Comparison of ENCODE assay signal across 8 cellular contexts in the genomic region with DNA sequence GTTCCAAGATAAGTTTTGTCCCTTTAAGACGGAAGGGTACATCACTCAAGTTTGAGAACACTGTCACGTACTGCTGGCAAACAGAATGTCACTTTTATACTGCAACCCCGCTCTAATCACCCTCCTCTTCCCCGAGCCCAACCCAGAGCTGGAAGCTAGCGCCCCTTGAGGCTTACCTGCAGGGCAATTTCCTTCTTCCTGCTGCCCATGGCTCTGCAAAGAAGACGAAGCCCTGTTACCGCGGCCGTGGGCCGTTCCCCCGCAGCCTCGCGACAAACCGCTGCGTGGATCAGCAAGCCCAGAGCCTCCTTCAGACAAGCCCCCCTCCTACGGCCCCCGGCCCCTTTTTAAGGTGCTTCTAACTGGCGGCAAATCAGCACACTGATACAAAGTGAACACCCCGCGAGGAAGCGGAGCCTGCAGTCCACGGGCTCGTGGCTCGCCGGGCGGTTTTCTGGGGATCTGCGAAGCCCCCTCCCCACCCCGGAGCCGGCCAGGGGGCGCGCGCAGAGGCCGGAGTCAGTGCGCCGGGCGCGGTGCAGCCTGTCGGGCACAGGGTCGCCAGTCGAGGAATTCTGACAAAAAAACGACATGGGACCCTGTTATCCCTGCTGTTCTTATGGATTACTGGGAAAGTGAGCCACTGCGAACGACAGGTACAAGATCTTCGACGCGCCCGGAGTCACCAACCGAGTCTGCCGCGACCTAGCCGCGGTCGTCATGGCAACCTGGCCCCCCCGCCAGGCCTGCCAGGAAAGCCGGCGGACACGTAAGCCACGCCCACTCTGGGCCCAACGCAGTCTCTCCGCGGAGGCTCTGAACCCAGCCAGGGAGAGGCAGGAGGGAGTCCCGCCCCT. TPM values are rescaled to one million over a fixed set of nuclear protein-coding genes. Genes with fewer than 3 reads are reported as not detected.
DNase-seq lines count a peak whose midpoint lies in the region; ATAC-seq and TF ChIP-seq lines count a peak whose summit lies in the region.

NME9 (minus strand) TSS at position 725 of the 857 bp plus-strand sequence; CDS start at position 209, 516 bp downstream.

- peak within 1 kb of the TSS; percentile 68 to 93 for H3K27ac Mint-ChIP-seq in activated naive CD4-positive, alpha-beta T cell treated with anti-CD3 and anti-CD28 coated beads, Interleukin-2, amount 50 U/mL, for 72 hours

- TF ChIP-seq CTCF in HFF-Myc (IDR thresholded peaks at IDR 0.05; ENCODE audit: low read depth, low read length, missing control alignments) (peak; percentile 72), omental fat pad (IDR thresholded peaks at IDR 0.05) (peak in 1 of 3 donors; percentile 6)

- DNase-seq in ELR (ENCODE audit: low read depth) (peak; percentile 92), HFF-Myc (ENCODE audit: extremely low read depth, low read depth) (no peak), NCI-H1048 (lab: John Stamatoyannopoulos, UW) (peak; percentile 89), SKM-1 (lab: John Stamatoyannopoulos, UW; ENCODE audit: unreplicated experiment) (peak; percentile 38), head of caudate nucleus (peak; percentile 87 to 98 (median 94)), omental fat pad (ENCODE audit: low spot score) (peak; percentile 81)
- DNase-seq in activated naive CD4-positive, alpha-beta T cell treated with anti-CD3 and anti-CD28 coated beads, Interleukin-2, amount 50 U/mL, for 72 hours (ENCODE audit: low spot score in 2 of 2), result peak; percentile 87

- H3K4me3 ChIP-seq in HFF-Myc (replicated peaks; ENCODE audit: low read depth, low read length), result peak within 1 kb of the TSS; percentile 56

- peak within 1 kb of the TSS; percentile 60 for H3K27ac ChIP-seq in temporal lobe (ENCODE audit: low read depth, low read length)

- H3K9me3 Mint-ChIP-seq in activated naive CD4-positive, alpha-beta T cell treated with anti-CD3 and anti-CD28 coated beads, Interleukin-2, amount 50 U/mL, for 72 hours, result no peaks in the 10 kb centered on the region

- intact Hi-C loops in head of caudate nucleus (cut with DNase I), result loop anchor here (10.0 kb wide), 1 partner anchor 145 kb away; the partner anchor contains the start of gene ARMC8

- no peaks in the 10 kb centered on the region for H3K36me3 Mint-ChIP-seq in activated naive CD4-positive, alpha-beta T cell treated with anti-CD3 and anti-CD28 coated beads, Interleukin-2, amount 50 U/mL, for 72 hours

- peak; percentile 91 to 92 for ATAC-seq in activated naive CD4-positive, alpha-beta T cell treated with anti-CD3 and anti-CD28 coated beads, Interleukin-2, amount 50 U/mL, for 72 hours
- ATAC-seq in omental fat pad (ENCODE audit: low FRiP score), result peak; percentile 97

RNA-seq across cellular contexts. Expression of gene NME9, which starts in this region (rescaled TPM):
- total RNA-seq in activated naive CD4-positive, alpha-beta T cell treated with anti-CD3 and anti-CD28 coated beads, Interleukin-2, amount 50 U/mL, for 72 hours, result 1 to 10 TPM in 1 of 2 donors, not detected in 1; 3.7 TPM
- total RNA-seq in omental fat pad, result under 1 TPM in 1 of 4 donors, not detected in 3; 0.48 TPM
- 3.9 TPM for total RNA-seq in temporal lobe

Comparison
In these comparisons a context has a peak if more than half of its experiments do, and no peak if none do; other contexts are left out.
1. Peak in DNase-seq and ATAC-seq in omental fat pad; RNA of the gene not detected or under 1 TPM.